Comparison of ENCODE assay signal across 9 cellular contexts in genomic region chr6:1524040-1524480, GRCh38.
A peak's percentile ranks its signal among the peaks of the same experiment; 100 is the strongest.
DNase-seq lines count a peak whose midpoint lies in the region; ATAC-seq, FAIRE-seq and TF ChIP-seq lines count a peak whose summit lies in the region.
"Had no signal": no experiment of that assay in that cellular context is flagged by ENCODE, and none has a peak within 500 bp of the region (broad histone marks: within the 10 kb centered on the region; RNA-seq: fewer than 3 reads in every experiment).

No MANE protein-coding gene starts in this region.

- peak overlapping the region in 1 of 2 experiments; percentile 55; a peak in 2 of 6 replicates for H3K27ac ChIP-seq in A549
- no peak overlapping the region for H3K27ac ChIP-seq in naive thymus-derived CD4-positive, alpha-beta T cell (ENCODE audit: low read depth, low read length)

- H3K4me1 ChIP-seq in A549, result no peaks in the 10 kb centered on the region
- peaks cover 19 to 50% of the 10 kb centered on the region in 2 donors for H3K4me1 ChIP-seq in naive thymus-derived CD4-positive, alpha-beta T cell (ENCODE audit: control insufficient read depth in 2 of 2, insufficient read depth in 2 of 2, low read length in 2 of 2)

- POLR2A ChIA-PET in A549 (lab: Yijun Ruan, JAX), result no interaction called here
- POLR2A ChIA-PET in naive thymus-derived CD4-positive, alpha-beta T cell (lab: Charles Lee), result interaction anchor here (0.7 to 1.3 kb wide), 3 partner anchors 12 to 37 kb away, joined by 3 to 5 read pairs (median 4); no protein-coding TSS in a partner anchor

- TF ChIP-seq POLR2A in A549 (IDR thresholded peaks at IDR 0.05; ENCODE audit: low read length), result no peak

- peak; percentile 49 to 90; a peak in 4 of 6 replicates for ATAC-seq in A549
- peak; percentile 56 for ATAC-seq in esophagus mucosa
- peak; percentile 89 for ATAC-seq in naive thymus-derived CD4-positive, alpha-beta T cell
- ATAC-seq in HG03175 (IDR thresholded peaks at IDR 0.05; ENCODE audit: unreplicated experiment), result no peak
- no peak for ATAC-seq in GM18498 (IDR thresholded peaks at IDR 0.05; ENCODE audit: unreplicated experiment)

- H3K4me3 Mint-ChIP-seq in IgD-negative memory B cell, result peak overlapping the region in 3 of 4 donors; percentile 30 to 67 (median 41)
- H3K4me3 Mint-ChIP-seq in naive thymus-derived CD4-positive, alpha-beta T cell, result peak overlapping the region; percentile 64 to 87 (median 79)

- no peak for FAIRE-seq in A549 (lab: Jason Lieb, UNC)
- FAIRE-seq: endometrium had no signal

- peak; percentile 13 to 26; a peak in 2 of 5 replicates for TF ChIP-seq RAD21 in A549 (conservative IDR thresholded peaks at IDR 0.05 in 1 of 2, IDR thresholded peaks at IDR 0.05 in 1 of 2)

- TF ChIP-seq EP300 in A549 (IDR thresholded peaks at IDR 0.05), result no peak

- no peaks in the 10 kb centered on the region for H3K27me3 ChIP-seq in naive thymus-derived CD4-positive, alpha-beta T cell (ENCODE audit: control insufficient read depth in 2 of 2, insufficient read depth in 2 of 2, low read length in 2 of 2)

- H3K27ac Mint-ChIP-seq in IgD-negative memory B cell, result no peak overlapping the region
- peak overlapping the region; percentile 51 to 93 (median 90) for H3K27ac Mint-ChIP-seq in naive thymus-derived CD4-positive, alpha-beta T cell

- H3K9me3 Mint-ChIP-seq in IgD-negative memory B cell, result peaks cover 0 to 4% (median 3%) of the 10 kb centered on the region in 3 donors
- peaks cover 0 to 14% (median 2%) of the 10 kb centered on the region in 11 donors for H3K9me3 Mint-ChIP-seq in naive thymus-derived CD4-positive, alpha-beta T cell

- H3K36me3 Mint-ChIP-seq in IgD-negative memory B cell, result no peaks in the 10 kb centered on the region
- H3K36me3 Mint-ChIP-seq in naive thymus-derived CD4-positive, alpha-beta T cell, result peaks cover 0 to 7% (median 0%) of the 10 kb centered on the region in 5 donors

- WGBS in A549 (ENCODE audit: missing lambda C conversion rate), result 64% methylated on average over 23 of the region's 37 CpGs

- CTCF ChIA-PET in A549 (lab: Yijun Ruan, JAX), result interaction anchor here (1.0 to 2.5 kb wide), 2 partner anchors 10 to 14 kb away, joined by 3 to 12 read pairs; no protein-coding TSS in a partner anchor
- CTCF ChIA-PET in naive thymus-derived CD4-positive, alpha-beta T cell (lab: Charles Lee), result interaction anchor here (0.6 to 3.0 kb wide), 12 partner anchors 11 to 1110 kb away, joined by 3 to 50 read pairs (median 5); no protein-coding TSS in a partner anchor

- peak; percentile 41; the same call in 2 of the 3 replicates for TF ChIP-seq CTCF in A549 (IDR thresholded peaks at IDR 0.05)

- intact Hi-C loops in naive thymus-derived CD4-positive, alpha-beta T cell (cut with micrococcal nuclease), result loop anchor here (1.0 to 10.0 kb wide), 7 partner anchors 28 to 1241 kb away; partner anchors contain the start of gene WRNIP1 (in 1 of the 2)

- H3K27me3 Mint-ChIP-seq in IgD-negative memory B cell, result peaks cover 26% of the 10 kb centered on the region
- peaks cover 0 to 16% (median 4%) of the 10 kb centered on the region in 5 donors for H3K27me3 Mint-ChIP-seq in naive thymus-derived CD4-positive, alpha-beta T cell

- peaks cover 0 to 9% (median 0%) of the 10 kb centered on the region in 3 donors for H3K4me1 Mint-ChIP-seq in IgD-negative memory B cell
- peaks cover 35 to 58% (median 48%) of the 10 kb centered on the region in 7 donors for H3K4me1 Mint-ChIP-seq in naive thymus-derived CD4-positive, alpha-beta T cell

- DNase-seq in A549 (ENCODE audit: low read depth in 1 of 2, low spot score in 1 of 2), result peak; percentile 32 to 70
- DNase-seq in activated T-cell treated with anti-CD3 and anti-CD28 coated beads for 24 hours (ENCODE audit: low read depth), result peak; percentile 69
- peak; percentile 58 to 82 (median 75) for DNase-seq in naive thymus-derived CD4-positive, alpha-beta T cell
- peak; percentile 39 to 70 for DNase-seq in stimulated activated CD8-positive, alpha-beta memory T cell treated with anti-CD3 and anti-CD28 coated beads, Interleukin-7, amount 100 ng/mL, for 48 hours (ENCODE audit: extremely low read depth in 1 of 2, low read depth in 1 of 2)

- no peaks in the 10 kb centered on the region for H3K9me3 ChIP-seq in A549
- H3K9me3 ChIP-seq in naive thymus-derived CD4-positive, alpha-beta T cell (ENCODE audit: control insufficient read depth in 2 of 3, low read length in 3 of 3), result no peaks in the 10 kb centered on the region

- H3K4me3 ChIP-seq in A549, result peak overlapping the region; percentile 25; the same call in 1 of the 3 replicates
- peak overlapping the region; percentile 60 for H3K4me3 ChIP-seq in naive thymus-derived CD4-positive, alpha-beta T cell (ENCODE audit: low read length)

- peak overlapping the region; percentile 58 for H3K4me2 ChIP-seq in A549

- no peaks in the 10 kb centered on the region for H3K36me3 ChIP-seq in naive thymus-derived CD4-positive, alpha-beta T cell (ENCODE audit: control insufficient read depth in 2 of 3, insufficient read depth in 3 of 3, low read length in 3 of 3)

TF ChIP-seq in A549, 52 proteins besides CTCF, POLR2A, EP300 and RAD21:
- TF ChIP-seq, protein P1, sequence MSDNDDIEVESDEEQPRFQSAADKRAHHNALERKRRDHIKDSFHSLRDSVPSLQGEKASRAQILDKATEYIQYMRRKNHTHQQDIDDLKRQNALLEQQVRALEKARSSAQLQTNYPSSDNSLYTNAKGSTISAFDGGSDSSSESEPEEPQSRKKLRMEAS (IDR thresholded peaks at IDR 0.05), result peak; percentile 96
- TF ChIP-seq KDM5A (IDR thresholded peaks at IDR 0.05) (no peak), MYC (IDR thresholded peaks at IDR 0.05; ENCODE audit: borderline replicate concordance, low read length) (peak; percentile 44; the same call in 1 of the 2 replicates), RNF2 (IDR thresholded peaks at IDR 0.05; ENCODE audit: borderline replicate concordance, low read depth) (no peak), E2F6 (IDR thresholded peaks at IDR 0.05; ENCODE audit: borderline replicate concordance, low read depth) (peak; percentile 92), HEYL (CRISPR knock-in tag; IDR thresholded peaks at IDR 0.05) (no peak)
- TF ChIP-seq, protein P2, sequence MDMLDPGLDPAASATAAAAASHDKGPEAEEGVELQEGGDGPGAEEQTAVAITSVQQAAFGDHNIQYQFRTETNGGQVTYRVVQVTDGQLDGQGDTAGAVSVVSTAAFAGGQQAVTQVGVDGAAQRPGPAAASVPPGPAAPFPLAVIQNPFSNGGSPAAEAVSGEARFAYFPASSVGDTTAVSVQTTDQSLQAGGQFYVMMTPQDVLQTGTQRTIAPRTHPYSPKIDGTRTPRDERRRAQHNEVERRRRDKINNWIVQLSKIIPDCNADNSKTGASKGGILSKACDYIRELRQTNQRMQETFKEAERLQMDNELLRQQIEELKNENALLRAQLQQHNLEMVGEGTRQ (IDR thresholded peaks at IDR 0.05), result 0 out of 2 replicates have a peak, but pooled peaks have one; percentile 5
TF ChIP-seq in A549: peak in this region for 4.

Comparison
In these comparisons a context has a peak if more than half of its experiments do, and no peak if none do; other contexts are left out.
1. ATAC-seq: peak in A549 (2 of 2), esophagus mucosa (single experiment) and naive thymus-derived CD4-positive, alpha-beta T cell (single experiment); none in HG03175 (single experiment) and GM18498 (single experiment).
2. H3K27ac Mint-ChIP-seq: peak in naive thymus-derived CD4-positive, alpha-beta T cell (9 of 9); none in IgD-negative memory B cell (0 of 3).
3. Peak in every context shown above with its lines, with median percentiles within 50 percentile points of each other: DNase-seq.